Comparison of ENCODE assay signal across 15 cellular contexts in the genomic region with DNA sequence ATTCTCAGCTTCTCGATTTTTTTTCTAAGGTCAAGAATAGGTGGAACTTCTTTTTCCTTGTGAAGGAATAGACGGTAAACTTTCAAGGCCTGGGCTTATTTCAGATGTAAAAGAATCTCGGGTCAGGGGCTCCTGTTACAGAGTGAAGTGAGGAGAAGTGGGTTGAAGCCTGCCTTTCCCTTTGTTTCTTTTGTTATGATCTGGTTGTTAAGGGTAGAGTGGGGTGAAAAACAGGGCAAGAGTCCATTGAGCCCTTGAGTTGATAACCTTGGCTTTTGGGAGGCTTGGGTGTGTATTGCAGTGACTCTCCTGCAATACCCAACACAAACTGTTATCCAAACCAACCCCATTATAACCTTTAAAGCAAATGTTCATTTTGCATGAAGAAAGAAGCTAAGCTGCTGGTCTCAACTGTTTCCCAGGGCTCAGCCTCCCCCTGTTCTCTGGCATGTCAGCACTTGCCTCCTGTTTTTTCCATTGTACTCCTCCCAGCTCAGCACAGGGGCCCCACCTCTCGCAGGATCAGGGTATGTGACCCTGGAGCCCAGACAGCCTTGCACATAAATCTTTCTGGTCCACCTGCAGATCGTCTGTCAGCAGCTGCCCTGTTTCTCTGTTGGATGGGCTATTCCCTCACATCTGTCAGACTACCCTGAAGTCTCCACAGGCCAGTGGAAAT.
DNase-seq lines count a peak whose midpoint lies in the region; TF ChIP-seq lines count a peak whose summit lies in the region.
"Had no signal": no experiment of that assay in that cellular context is flagged by ENCODE, and none has a peak within 500 bp of the region (broad histone marks: within the 10 kb centered on the region; RNA-seq: fewer than 3 reads in every experiment).

No MANE protein-coding gene starts in this region.

- no peak overlapping the region for H3K4me3 Mint-ChIP-seq in Caco-2 (ENCODE audit: unreplicated experiment)
- H3K4me3 Mint-ChIP-seq in HFFc6, result no peak overlapping the region
- no peak overlapping the region for H3K4me3 Mint-ChIP-seq in Calu3 (ENCODE audit: low read depth, unreplicated experiment)
- H3K4me3 Mint-ChIP-seq: activated CD8-positive, alpha-beta T cell treated with anti-CD3 and anti-CD28 coated beads, Interleukin-2, amount 10 ng/mL, durations not matched to agents 7 days and 5 days; activated T-helper 17 cell treated with anti-CD3 and anti-CD28 coated beads, Interleukin-2, amount 50 U/mL, for 72 hours; naive thymus-derived CD8-positive, alpha-beta T cell had no signal

- POLR2A ChIA-PET in Caco-2 (lab: Charles Lee), result no interaction called here
- POLR2A ChIA-PET in A673 (lab: Charles Lee; ENCODE audit: low non-redundant PET), result no interaction called here

- H3K4me1 Mint-ChIP-seq in Caco-2 (ENCODE audit: low read depth, unreplicated experiment), result peaks cover 18% of the 10 kb centered on the region
- H3K4me1 Mint-ChIP-seq in HFFc6 (ENCODE audit: low read depth), result peaks cover 22% of the 10 kb centered on the region
- H3K4me1 Mint-ChIP-seq in Calu3 (ENCODE audit: low read depth, unreplicated experiment), result no peaks in the 10 kb centered on the region
- H3K4me1 Mint-ChIP-seq: activated T-helper 17 cell treated with anti-CD3 and anti-CD28 coated beads, Interleukin-2, amount 50 U/mL, for 72 hours had no signal

- H3K9me3 ChIP-seq in Caco-2 (no peaks in the 10 kb centered on the region), HUES6 (ENCODE audit: control insufficient read depth, insufficient read depth, low read depth, low read length) (no peaks in the 10 kb centered on the region), NT2/D1 (ENCODE audit: insufficient read depth, low read length) (no peaks in the 10 kb centered on the region), iPS DF 6.9 (ENCODE audit: control insufficient read depth, insufficient read depth, low read length) (no peaks in the 10 kb centered on the region), A673 (ENCODE audit: low read depth, low read length, poor library complexity, severe bottlenecking) (no peaks in the 10 kb centered on the region)
- H3K9me3 ChIP-seq: colonic mucosa, SK-N-SH had no signal

- H3K36me3 Mint-ChIP-seq in Caco-2 (ENCODE audit: insufficient read depth, unreplicated experiment) (peaks cover 8% of the 10 kb centered on the region), HFFc6 (ENCODE audit: low read depth) (no peaks in the 10 kb centered on the region), Calu3 (ENCODE audit: insufficient read depth, unreplicated experiment) (no peaks in the 10 kb centered on the region)
- H3K36me3 Mint-ChIP-seq: naive thymus-derived CD8-positive, alpha-beta T cell had no signal

- H3K4me1 ChIP-seq in Caco-2 (no peaks in the 10 kb centered on the region), HUES6 (ENCODE audit: control insufficient read depth, insufficient read depth, low read length) (peaks cover 64% of the 10 kb centered on the region), NT2/D1 (ENCODE audit: insufficient read depth, insufficient read length) (peaks cover 16% of the 10 kb centered on the region), iPS DF 6.9 (ENCODE audit: control insufficient read depth, insufficient read depth, low read length) (peaks cover 8% of the 10 kb centered on the region), A673 (ENCODE audit: insufficient read depth, low read length, poor library complexity, severe bottlenecking) (peaks cover 36% of the 10 kb centered on the region)
- H3K4me1 ChIP-seq: colonic mucosa had no signal

- BruUV-seq in Caco-2 (replicated peaks; lab: Mats Ljungman, UMichigan), result no TSS peak
- BruUV-seq in A673 (replicated peaks; lab: Mats Ljungman, UMichigan), result no TSS peak
- BruUV-seq in Calu3 (replicated peaks; lab: Mats Ljungman, UMichigan), result no TSS peak

- H3K4me3 ChIP-seq in Caco-2 (ENCODE audit: low read depth, low read length) (no peak overlapping the region), HUES6 (ENCODE audit: low read depth, low read length) (no peak overlapping the region), NT2/D1 (ENCODE audit: insufficient read length, low read depth) (no peak overlapping the region), iPS DF 6.9 (ENCODE audit: low read length) (no peak overlapping the region), A673 (ENCODE audit: low read depth, low read length, poor library complexity, severe bottlenecking) (no peak overlapping the region)
- H3K4me3 ChIP-seq: colonic mucosa had no signal

- 0 out of 2 replicates have a peak overlapping the region, but pooled peaks have one; percentile 15 for H3K27ac ChIP-seq in HUES6 (ENCODE audit: low read depth, low read length)
- no peak overlapping the region for H3K27ac ChIP-seq in iPS DF 6.9 (ENCODE audit: low read length)
- H3K27ac ChIP-seq in A673 (ENCODE audit: low read depth, low read length, poor library complexity, severe bottlenecking), result no peak overlapping the region
- H3K27ac ChIP-seq: colonic mucosa had no signal

- CTCF ChIA-PET in Caco-2 (lab: Charles Lee) (no interaction called here), A673 (lab: Charles Lee) (no interaction called here), Calu3 (lab: Charles Lee) (no interaction called here)

- DNase-seq in Caco-2 (peak in 1 of 2 experiments; percentile 46), NT2/D1 (ENCODE audit: low read depth, low spot score) (peak; percentile 71), iPS DF 6.9 (ENCODE audit: low read depth, low spot score) (peak; percentile 20), HFFc6 (no peak), A673 (ENCODE audit: low spot score) (no peak), Calu3 (no peak), A172 (ENCODE audit: low spot score) (no peak)
- DNase-seq: activated CD8-positive, alpha-beta T cell treated with anti-CD3 and anti-CD28 coated beads, Interleukin-2, amount 10 ng/mL, durations not matched to agents 7 days and 5 days; AML-193; colonic mucosa; naive thymus-derived CD8-positive, alpha-beta T cell; NCI-H1048; SK-N-SH had no signal

- no peaks in the 10 kb centered on the region for H3K27me3 Mint-ChIP-seq in Caco-2 (ENCODE audit: insufficient read depth, unreplicated experiment)
- no peaks in the 10 kb centered on the region for H3K27me3 Mint-ChIP-seq in HFFc6 (ENCODE audit: insufficient read depth)
- H3K27me3 Mint-ChIP-seq in Calu3 (ENCODE audit: unreplicated experiment), result no peaks in the 10 kb centered on the region

- TF ChIP-seq CTCF in Caco-2 (IDR thresholded peaks at IDR 0.05; ENCODE audit: insufficient read depth in 1 of 2, low read depth in 1 of 2, low read length in 1 of 2, severe bottlenecking in 1 of 2, unreplicated experiment in 1 of 2) (no peak), HFFc6 (IDR thresholded peaks at IDR 0.05) (no peak), A673 (conservative IDR thresholded peaks at IDR 0.05; ENCODE audit: low read depth, low read length) (no peak), Calu3 (IDR thresholded peaks at IDR 0.05; ENCODE audit: unreplicated experiment) (no peak)

- H3K36me3 ChIP-seq in Caco-2 (ENCODE audit: control insufficient read depth, insufficient read depth, low read length) (no peaks in the 10 kb centered on the region), HUES6 (ENCODE audit: control insufficient read depth, insufficient read depth, low read length) (no peaks in the 10 kb centered on the region; the same call in 1 of the 2 replicates), NT2/D1 (ENCODE audit: insufficient read depth, insufficient read length, low read length) (peaks cover 3% of the 10 kb centered on the region), iPS DF 6.9 (ENCODE audit: control insufficient read depth, insufficient read depth, low read length) (no peaks in the 10 kb centered on the region), A673 (ENCODE audit: insufficient read depth, low read length, poor library complexity, severe bottlenecking) (no peaks in the 10 kb centered on the region)
- H3K36me3 ChIP-seq: colonic mucosa had no signal

- H3K9ac ChIP-seq in HUES6 (ENCODE audit: low read length) (no peak overlapping the region), NT2/D1 (ENCODE audit: insufficient read length, low read depth) (no peak overlapping the region)
- H3K9ac ChIP-seq: SK-N-SH had no signal

- H3K27me3 ChIP-seq in Caco-2 (replicated peaks; ENCODE audit: control insufficient read depth, insufficient read depth, low read length) (no peaks in the 10 kb centered on the region), HUES6 (ENCODE audit: control insufficient read depth, insufficient read depth, low read length) (no peaks in the 10 kb centered on the region), NT2/D1 (ENCODE audit: insufficient read depth, insufficient read length) (no peaks in the 10 kb centered on the region), iPS DF 6.9 (ENCODE audit: control insufficient read depth, insufficient read depth, low read length) (no peaks in the 10 kb centered on the region), A673 (replicated peaks; ENCODE audit: insufficient read depth, low read depth, low read length, poor library complexity) (no peaks in the 10 kb centered on the region)
- H3K27me3 ChIP-seq: colonic mucosa had no signal

- WGBS in iPS DF 6.9 (ENCODE audit: insufficient coverage, insufficient read length), result no CpG with 5 or more reads among the region's 5 CpGs

- H3K9me3 Mint-ChIP-seq in Caco-2 (ENCODE audit: unreplicated experiment), result no peaks in the 10 kb centered on the region
- H3K9me3 Mint-ChIP-seq in HFFc6, result no peaks in the 10 kb centered on the region
- H3K9me3 Mint-ChIP-seq in Calu3 (ENCODE audit: low read depth, unreplicated experiment), result no peaks in the 10 kb centered on the region
- H3K9me3 Mint-ChIP-seq: activated T-helper 17 cell treated with anti-CD3 and anti-CD28 coated beads, Interleukin-2, amount 50 U/mL, for 72 hours; naive thymus-derived CD8-positive, alpha-beta T cell had no signal

- peak overlapping the region; percentile 53 for H3K27ac Mint-ChIP-seq in Caco-2 (ENCODE audit: unreplicated experiment)
- H3K27ac Mint-ChIP-seq in HFFc6, result no peak overlapping the region
- H3K27ac Mint-ChIP-seq in Calu3 (ENCODE audit: unreplicated experiment), result no peak overlapping the region
- H3K27ac Mint-ChIP-seq: activated CD8-positive, alpha-beta T cell treated with anti-CD3 and anti-CD28 coated beads, Interleukin-2, amount 10 ng/mL, durations not matched to agents 7 days and 5 days; activated T-helper 17 cell treated with anti-CD3 and anti-CD28 coated beads, Interleukin-2, amount 50 U/mL, for 72 hours had no signal

- intact Hi-C loops in Caco-2 (cut with micrococcal nuclease; ENCODE audit: unreplicated experiment) (no loop called here), A673 (cut with micrococcal nuclease; ENCODE audit: unreplicated experiment) (no loop called here), Calu3 (cut with micrococcal nuclease; ENCODE audit: unreplicated experiment) (no loop called here)

Comparison
In these comparisons a context has a peak if more than half of its experiments do, and no peak if none do; other contexts are left out.
1. DNase-seq: peak in NT2/D1 (single experiment) and iPS DF 6.9 (single experiment); none in HFFc6 (single experiment), A673 (single experiment), Calu3 (single experiment) and A172 (single experiment).